ENCODE assay signal across 22 cellular contexts in genomic region chr9:105886136-105886535, GRCh38.
A peak's percentile ranks its signal among the peaks of the same experiment; 100 is the strongest.
DNase-seq lines count a peak whose midpoint lies in the region; ATAC-seq and TF ChIP-seq lines count a peak whose summit lies in the region.
"Had no signal": no experiment of that assay in that cellular context is flagged by ENCODE, and none has a peak within 500 bp of the region (broad histone marks: within the 10 kb centered on the region; RNA-seq: fewer than 3 reads in every experiment).

No MANE protein-coding gene starts in this region.

- TF ChIP-seq POLR2A in esophagus muscularis mucosa (IDR thresholded peaks at IDR 0.05; ENCODE audit: low read depth) = no peak

- H3K9me3 ChIP-seq in esophagus muscularis mucosa (no peaks in the 10 kb centered on the region), mesodermal cell (ENCODE audit: control insufficient read depth, low read length) (no peaks in the 10 kb centered on the region)

- no peak overlapping the region for H3K4me3 ChIP-seq in esophagus muscularis mucosa
- H3K4me3 ChIP-seq in mesodermal cell (ENCODE audit: extremely low read depth, insufficient read depth, low read length, poor library complexity, severe bottlenecking) = no peak overlapping the region
- H3K4me3 ChIP-seq: GM12878, GM23338 had no signal

- WGBS in esophagus muscularis mucosa = 80% methylated on average over 3 of the region's 3 CpGs
- 90 to 93% methylated on average over 2 to 3 of the region's 3 CpGs for WGBS in mesodermal cell (ENCODE audit: insufficient coverage in 2 of 2), 2 experiments

- intact Hi-C loops in esophagus muscularis mucosa (cut with DNase I) (no loop called here), left colon (cut with DNase I, micrococcal nuclease) (no loop called here)

- TF ChIP-seq CTCF in esophagus muscularis mucosa (IDR thresholded peaks at IDR 0.05) = no peak

- DNase-seq in SK-MEL-5 (ENCODE audit: low read depth, low spot score) (peak; percentile 86), esophagus muscularis mucosa (ENCODE audit: extremely low spot score) (peak; percentile 75), substantia nigra (lab: John Stamatoyannopoulos, UW) (peak in 18 of 49 donors; percentile 8 to 69 (median 16)), T1000 (lab: John Stamatoyannopoulos, UW) (no peak), COLO668 (lab: John Stamatoyannopoulos, UW; ENCODE audit: unreplicated experiment) (no peak), left colon (no peak)
- DNase-seq: CD4-positive, alpha-beta memory T cell; DMS53; EL; KG1; NCI-H1417; NCI-H187; NCI-H2107; NCI-H510A treated with DMSO at 0.1 percent for 48 hours; NCI-H82; OCI-M1; Right ventricle myocardium superior had no signal

- H3K4me1 ChIP-seq in esophagus muscularis mucosa (peaks cover 0 to 8% (median 2%) of the 10 kb centered on the region in 4 donors), mesodermal cell (ENCODE audit: control insufficient read depth, insufficient read depth, low read length, poor library complexity, severe bottlenecking) (peaks cover 7% of the 10 kb centered on the region)

- TF ChIP-seq EP300 in esophagus muscularis mucosa (IDR thresholded peaks at IDR 0.05) = no peak

- no peaks in the 10 kb centered on the region for H3K27me3 ChIP-seq in esophagus muscularis mucosa

- no peak overlapping the region for H3K27ac ChIP-seq in esophagus muscularis mucosa (replicated peaks in 1 of 4)
- peak overlapping the region; percentile 50 for H3K27ac ChIP-seq in mesodermal cell (ENCODE audit: low read depth, low read length, severe bottlenecking)
- H3K27ac ChIP-seq in substantia nigra (ENCODE audit: low read depth, low read length, poor library complexity, severe bottlenecking) = peak overlapping the region; percentile 75

- ATAC-seq in HG03095 (IDR thresholded peaks at IDR 0.05; ENCODE audit: unreplicated experiment) = no peak
- no peak for ATAC-seq in left colon
- ATAC-seq: GM12878, GM23338, HepG2 had no signal

- H3K36me3 ChIP-seq in esophagus muscularis mucosa (no peaks in the 10 kb centered on the region), mesodermal cell (ENCODE audit: control insufficient read depth, insufficient read depth, low read length) (no peaks in the 10 kb centered on the region)

- in situ Hi-C loops in SK-MEL-5 (cut with HindIII; ENCODE audit: low pct_unique_long_range_greater_than_20kb, low sequenced_read_pairs) = no loop called here

Comparison
In these comparisons a context has a peak if more than half of its experiments do, and no peak if none do; other contexts are left out.
1. DNase-seq: peak in SK-MEL-5 (single experiment) and esophagus muscularis mucosa (single experiment); none in T1000 (single experiment), COLO668 (single experiment) and left colon (0 of 2).
2. H3K27ac ChIP-seq: peak in mesodermal cell (single experiment) and substantia nigra (single experiment); none in esophagus muscularis mucosa (0 of 4).